ENCODE assay signal across 14 cellular contexts in genomic region chr4:161121451-161121850, GRCh38.
DNase-seq lines count a peak whose midpoint lies in the region; ATAC-seq lines count a peak whose summit lies in the region.
"Had no signal": no experiment of that assay in that cellular context is flagged by ENCODE, and none has a peak within 500 bp of the region (broad histone marks: within the 10 kb centered on the region; RNA-seq: fewer than 3 reads in every experiment).

No MANE protein-coding gene starts in this region.

- no peak for ATAC-seq in GM18861 (IDR thresholded peaks at IDR 0.05; ENCODE audit: unreplicated experiment)

- DNase-seq in Daoy (ENCODE audit: low read depth) = peak; percentile 1
- DNase-seq in HT1080 (ENCODE audit: low read depth) = peak; percentile 42
- peak; percentile 6 for DNase-seq in RPMI7951 (ENCODE audit: low read depth)
- peak; percentile 20 for DNase-seq in glomerular visceral epithelial cell (ENCODE audit: extremely low spot score)
- no peak for DNase-seq in HUDEP-2 (lab: John Stamatoyannopoulos, UW; ENCODE audit: unreplicated experiment in 76 of 76)
- no peak for DNase-seq in activated gamma-delta T cell (lab: John Stamatoyannopoulos, UW)
- no peak for DNase-seq in cerebellum (ENCODE audit: low spot score)
- DNase-seq: H7; NCI-H187; NCI-H2171; NCI-H446; NK-92 treated with Interleukin-12 subunit alpha and Interleukin-12 subunit beta, amount 100 ng/mL, for 24 hours; PC-9 had no signal

Comparison
In these comparisons a context has a peak if more than half of its experiments do, and no peak if none do; other contexts are left out.
1. DNase-seq: peak in Daoy (single experiment), HT1080 (single experiment), RPMI7951 (single experiment) and glomerular visceral epithelial cell (single experiment); none in HUDEP-2 (0 of 76), activated gamma-delta T cell (single experiment) and cerebellum (single experiment).